In genomic region chr19:19162495-19162894, GRCh38 we compare ENCODE assay signal across 28 cellular contexts. TPM values are rescaled to one million over a fixed set of nuclear protein-coding genes. Genes with fewer than 3 reads are reported as not detected.
"Had no signal": no experiment of that assay in that cellular context is flagged by ENCODE, and none has a peak within 500 bp of the region (broad histone marks: within the 10 kb centered on the region; RNA-seq: fewer than 3 reads in every experiment).

No MANE protein-coding gene starts in this region.

- H3K4me3 Mint-ChIP-seq: dendritic cell treated with granulocyte-macrophage colony-stimulating factor and Interleukin-4, amounts not matched to agents 40 ng/mL and 50 ng/mL, for 4 days; effector memory CD8-positive, alpha-beta T cell; immature natural killer cell; natural killer cell treated with Interleukin-12 subunit alpha and Interleukin-12 subunit beta and Interleukin-15 and Interleukin-18, amount 100 ng/mL, for 72 hours; neural crest cell; type B pancreatic cell had no signal

- H3K4me2 ChIP-seq: smooth muscle cell had no signal

- H3K9me3 Mint-ChIP-seq: dendritic cell treated with granulocyte-macrophage colony-stimulating factor and Interleukin-4, amounts not matched to agents 40 ng/mL and 50 ng/mL, for 4 days; effector memory CD8-positive, alpha-beta T cell; immature natural killer cell; natural killer cell treated with Interleukin-12 subunit alpha and Interleukin-12 subunit beta and Interleukin-15 and Interleukin-18, amount 100 ng/mL, for 72 hours; neural crest cell; type B pancreatic cell had no signal

- H3K27me3 ChIP-seq: colonic mucosa, esophagus squamous epithelium, neutrophil, right atrium auricular region, testis, tibial artery had no signal

- H3K36me3 ChIP-seq: colonic mucosa, esophagus squamous epithelium, left ventricle myocardium inferior, lower lobe of right lung, prostate gland, right atrium auricular region, tibial artery had no signal

- H3K36me3 Mint-ChIP-seq: natural killer cell treated with Interleukin-12 subunit alpha and Interleukin-12 subunit beta and Interleukin-15 and Interleukin-18, amount 100 ng/mL, for 72 hours; type B pancreatic cell had no signal

- H3K4me1 ChIP-seq: colonic mucosa, esophagus squamous epithelium, left ventricle myocardium inferior, lower lobe of right lung, prostate gland, right atrium auricular region, testis, tibial artery had no signal

- H3K27ac Mint-ChIP-seq: dendritic cell treated with granulocyte-macrophage colony-stimulating factor and Interleukin-4, amounts not matched to agents 40 ng/mL and 50 ng/mL, for 4 days; immature natural killer cell; type B pancreatic cell had no signal

- H3K27me3 Mint-ChIP-seq: dendritic cell treated with granulocyte-macrophage colony-stimulating factor and Interleukin-4, amounts not matched to agents 40 ng/mL and 50 ng/mL, for 4 days; effector memory CD8-positive, alpha-beta T cell; natural killer cell treated with Interleukin-12 subunit alpha and Interleukin-12 subunit beta and Interleukin-15 and Interleukin-18, amount 100 ng/mL, for 72 hours; type B pancreatic cell had no signal

- H3K27ac ChIP-seq: colonic mucosa, esophagus squamous epithelium, left ventricle myocardium inferior, lower lobe of right lung, neutrophil, prostate gland, right atrium auricular region, testis, tibial artery had no signal

- H3K9me3 ChIP-seq: colonic mucosa, esophagus squamous epithelium, left ventricle myocardium inferior, lower lobe of right lung, neutrophil, prostate gland, right atrium auricular region, testis, tibial artery had no signal

- DNase-seq: colonic mucosa; effector memory CD8-positive, alpha-beta T cell; erythroblast; esophagus squamous epithelium; foreskin melanocyte; hypothalamus; immature natural killer cell; islet precursor cell; kidney glomerular epithelial cell; left colon; left ventricle myocardium inferior; lower lobe of right lung; stimulated activated CD4-positive, alpha-beta T cell treated with anti-CD3 and anti-CD28 coated beads, Interleukin-12 subunit alpha, Interleukin-12 subunit beta, amount 100 ng/mL, for 4 hours; stimulated activated CD4-positive, alpha-beta T cell treated with anti-CD3 and anti-CD28 coated beads, Interleukin-1b, Interleukin-23, amount 100 ng/mL, for 48 hours; stimulated activated CD4-positive, alpha-beta T cell treated with anti-CD3 and anti-CD28 coated beads, Interleukin-4, amount 100 ng/mL, for 1 hour; stimulated activated CD8-positive, alpha-beta memory T cell treated with anti-CD3 and anti-CD28 coated beads, Interleukin-4, amount 100 ng/mL, for 48 hours; stimulated activated naive CD4-positive, alpha-beta T cell treated with Interleukin-2 at 50 U/mL for 16 hours; substantia nigra; testis; tibial artery had no signal

- H3K4me3 ChIP-seq: colonic mucosa, esophagus squamous epithelium, left ventricle myocardium inferior, lower lobe of right lung, prostate gland, right atrium auricular region, smooth muscle cell, testis, tibial artery had no signal

- H3K4me1 Mint-ChIP-seq: neural crest cell had no signal

RNA-seq across cellular contexts. Expression of gene MEF2B, which starts 7.6 kb away (rescaled TPM):
- total RNA-seq: prostate gland, right atrium auricular region, smooth muscle cell had no signal
